12 cellular contexts compared by ENCODE assay signal in genomic region chr15:39594056-39594763, GRCh38. TPM values are rescaled to one million over a fixed set of nuclear protein-coding genes. Genes with fewer than 3 reads are reported as not detected.
DNase-seq lines count a peak whose midpoint lies in the region; ATAC-seq, FAIRE-seq and TF ChIP-seq lines count a peak whose summit lies in the region.
"Had no signal": no experiment of that assay in that cellular context is flagged by ENCODE, and none has a peak within 500 bp of the region (broad histone marks: within the 10 kb centered on the region; RNA-seq: fewer than 3 reads in every experiment).

No MANE protein-coding gene starts in this region.

- TF ChIP-seq CTCF in Caco-2 (IDR thresholded peaks at IDR 0.05; ENCODE audit: insufficient read depth in 1 of 2, low read depth in 1 of 2, low read length in 1 of 2, severe bottlenecking in 1 of 2, unreplicated experiment in 1 of 2) (no peak), ovary (IDR thresholded peaks at IDR 0.05) (no peak)

- POLR2A ChIA-PET in Caco-2 (lab: Charles Lee), result interaction anchor here (1.1 kb wide), 1 partner anchor 14 kb away, joined by 3 read pairs; the partner anchor contains the start of gene THBS1

- DNase-seq in activated CD8-positive, alpha-beta memory T cell treated with anti-CD3 and anti-CD28 coated beads, Interleukin-2, amount 50 U/mL, for 4 hours, result peak; percentile 24
- DNase-seq in activated CD8-positive, alpha-beta memory T cell treated with anti-CD3 and anti-CD28 coated beads, Interleukin-2, amount 50 U/mL, for 48 hours, result no peak
- DNase-seq in T-helper 9 cell, result peak; percentile 22
- no peak for DNase-seq in epithelial cell of prostate (ENCODE audit: low read depth, low spot score)
- peak; percentile 14 for DNase-seq in small intestine
- DNase-seq in Caco-2, result no peak
- DNase-seq in left lobe of liver (ENCODE audit: low spot score), result no peak
- DNase-seq in ovary, result no peak
- DNase-seq: foreskin melanocyte, lower lobe of right lung had no signal

- no peaks in the 10 kb centered on the region for H3K9me3 Mint-ChIP-seq in Caco-2 (ENCODE audit: unreplicated experiment)

- H3K4me1 ChIP-seq in small intestine (ENCODE audit: control insufficient read depth in 2 of 2, insufficient read depth in 1 of 2, low read depth in 1 of 2, low read length in 1 of 2) (no peaks in the 10 kb centered on the region), Caco-2 (peaks cover 18% of the 10 kb centered on the region), ovary (ENCODE audit: insufficient read depth) (peaks cover 1% of the 10 kb centered on the region)
- H3K4me1 ChIP-seq: lower lobe of right lung had no signal

- peaks cover 32% of the 10 kb centered on the region for H3K4me1 Mint-ChIP-seq in Caco-2 (ENCODE audit: low read depth, unreplicated experiment)

- H3K27ac ChIP-seq in epithelial cell of prostate, result peak overlapping the region; percentile 95
- H3K27ac ChIP-seq in small intestine (ENCODE audit: low read depth in 1 of 2, low read length in 1 of 2), result no peak overlapping the region
- no peak overlapping the region for H3K27ac ChIP-seq in ovary
- H3K27ac ChIP-seq: lower lobe of right lung had no signal

- ATAC-seq in left lobe of liver, result no peak
- ATAC-seq: HepG2, lower lobe of right lung had no signal

- CTCF ChIA-PET in Caco-2 (lab: Charles Lee), result interaction anchor here (0.6 kb wide), 1 partner anchor 886 kb away, joined by 4 read pairs; no protein-coding TSS in a partner anchor

- no peak for TF ChIP-seq EP300 in ovary (IDR thresholded peaks at IDR 0.05)

- H3K9me3 ChIP-seq in small intestine (ENCODE audit: control insufficient read depth, low read depth) (no peaks in the 10 kb centered on the region), Caco-2 (no peaks in the 10 kb centered on the region), ovary (no peaks in the 10 kb centered on the region)
- H3K9me3 ChIP-seq: lower lobe of right lung had no signal

- no peak overlapping the region for H3K4me3 Mint-ChIP-seq in Caco-2 (ENCODE audit: unreplicated experiment)

- 74 to 78% (median 77%) methylated on average over 8 of the region's 8 CpGs for WGBS in small intestine, 3 donors
- WGBS in ovary, 3 donors, result 82 to 86% (median 84%) methylated on average over 8 of the region's 8 CpGs

- intact Hi-C loops in Caco-2 (cut with micrococcal nuclease; ENCODE audit: unreplicated experiment) (no loop called here), ovary (cut with DNase I) (no loop called here)

- no peak for TF ChIP-seq POLR2A in ovary (IDR thresholded peaks at IDR 0.05)

- H3K36me3 ChIP-seq in small intestine (ENCODE audit: control insufficient read depth in 2 of 2, insufficient read depth in 2 of 2, low read length in 2 of 2), result peaks cover 0 to 15% of the 10 kb centered on the region in 2 donors
- peaks cover 2% of the 10 kb centered on the region for H3K36me3 ChIP-seq in Caco-2 (ENCODE audit: control insufficient read depth, insufficient read depth, low read length)
- no peaks in the 10 kb centered on the region for H3K36me3 ChIP-seq in ovary

- FAIRE-seq in small intestine (lab: Jason Lieb, UNC), result no peak
- FAIRE-seq: HepG2, TTC549 had no signal

- no peak overlapping the region for H3K27ac Mint-ChIP-seq in Caco-2 (ENCODE audit: unreplicated experiment)

- H3K27me3 Mint-ChIP-seq in Caco-2 (ENCODE audit: insufficient read depth, unreplicated experiment), result no peaks in the 10 kb centered on the region

- H3K27me3 ChIP-seq in small intestine (ENCODE audit: control insufficient read depth in 2 of 2, insufficient read depth in 2 of 2, low read length in 2 of 2) (no peaks in the 10 kb centered on the region), Caco-2 (replicated peaks; ENCODE audit: control insufficient read depth, insufficient read depth, low read length) (no peaks in the 10 kb centered on the region), ovary (no peaks in the 10 kb centered on the region)

- peaks cover 93% of the 10 kb centered on the region for H3K36me3 Mint-ChIP-seq in Caco-2 (ENCODE audit: insufficient read depth, unreplicated experiment)

- BruUV-seq in Caco-2 (replicated peaks; lab: Mats Ljungman, UMichigan), result no TSS peak

- H3K4me3 ChIP-seq in small intestine (ENCODE audit: low read depth in 1 of 2, low read length in 2 of 2) (no peak overlapping the region), Caco-2 (ENCODE audit: low read depth, low read length) (no peak overlapping the region), ovary (no peak overlapping the region)
- H3K4me3 ChIP-seq: lower lobe of right lung had no signal

RNA-seq across cellular contexts. Expression of gene THBS1, which starts 13.3 kb away (rescaled TPM):
- polyA plus RNA-seq in small intestine (10 to 100 TPM in 1 of 3 donors, 1 to 10 TPM in 2; 2.0 to 69.8 (median 3.5) TPM), ovary (100 to 1,000 TPM in 1 of 2 donors, 10 to 100 TPM in 1; 64.4 to 118 TPM)
- total RNA-seq in Caco-2 (2022) (288 and 342 TPM in 2 replicates), left lobe of liver (20.1 TPM), ovary (100 to 1,000 TPM in 6 of 7 donors, 10 to 100 TPM in 1; 53.6 to 428 (median 234) TPM)

Comparison
In these comparisons a context has a peak if more than half of its experiments do, and no peak if none do; other contexts are left out.
1. DNase-seq: peak in activated CD8-positive, alpha-beta memory T cell treated with anti-CD3 and anti-CD28 coated beads, Interleukin-2, amount 50 U/mL, for 4 hours (single experiment), T-helper 9 cell (single experiment) and small intestine (single experiment); none in activated CD8-positive, alpha-beta memory T cell treated with anti-CD3 and anti-CD28 coated beads, Interleukin-2, amount 50 U/mL, for 48 hours (single experiment), epithelial cell of prostate (single experiment), Caco-2 (0 of 2), left lobe of liver (single experiment) and ovary (0 of 5).